ENCODE assay signal across 9 cellular contexts in genomic region chr4:1604706-1605205, GRCh38.
A peak's percentile ranks its signal among the peaks of the same experiment; 100 is the strongest.
DNase-seq lines count a peak whose midpoint lies in the region; ATAC-seq, FAIRE-seq and TF ChIP-seq lines count a peak whose summit lies in the region.
"Had no signal": no experiment of that assay in that cellular context is flagged by ENCODE, and none has a peak within 500 bp of the region (broad histone marks: within the 10 kb centered on the region; RNA-seq: fewer than 3 reads in every experiment).

No MANE protein-coding gene starts in this region.

- H3K9me3 ChIP-seq in OCI-LY3 (ENCODE audit: insufficient read depth, low read length) (no peaks in the 10 kb centered on the region), gastroesophageal sphincter (no peaks in the 10 kb centered on the region)

- no peak for TF ChIP-seq POLR2A in gastroesophageal sphincter (IDR thresholded peaks at IDR 0.05)

- H3K27ac ChIP-seq in OCI-LY3 (ENCODE audit: low read length) (no peak overlapping the region), gastroesophageal sphincter (no peak overlapping the region)

- H3K4me1 ChIP-seq in OCI-LY3 (ENCODE audit: low read length): no peaks in the 10 kb centered on the region
- no peaks in the 10 kb centered on the region for H3K4me1 ChIP-seq in gastroesophageal sphincter

- peaks cover 2% of the 10 kb centered on the region for H3K27me3 Mint-ChIP-seq in chondrocyte (ENCODE audit: low read depth)

- peak overlapping the region; percentile 57 for H3K4me2 ChIP-seq in OCI-LY3 (ENCODE audit: low read length)

- no peak for FAIRE-seq in D721Med (lab: Jason Lieb, UNC)
- FAIRE-seq: kidney had no signal

- no peak overlapping the region for H3K4me3 Mint-ChIP-seq in chondrocyte (ENCODE audit: unreplicated experiment)

- peaks cover 3% of the 10 kb centered on the region for H3K4me1 Mint-ChIP-seq in chondrocyte (ENCODE audit: low read depth)

- no peak overlapping the region for H3K27ac Mint-ChIP-seq in chondrocyte (ENCODE audit: unreplicated experiment)

- H3K9me3 Mint-ChIP-seq in chondrocyte (ENCODE audit: low read depth): no peaks in the 10 kb centered on the region

- H3K79me2 ChIP-seq in OCI-LY3 (ENCODE audit: low read length): no peaks in the 10 kb centered on the region

- H3K9ac ChIP-seq in OCI-LY3 (ENCODE audit: low read length): no peak overlapping the region

- no peaks in the 10 kb centered on the region for H3K36me3 Mint-ChIP-seq in chondrocyte (ENCODE audit: low read depth)

- peak overlapping the region; percentile 56 for H3K4me3 ChIP-seq in OCI-LY3 (ENCODE audit: low read length)
- no peak overlapping the region for H3K4me3 ChIP-seq in gastroesophageal sphincter

- peak; percentile 57 for ATAC-seq in activated CD4-positive, CD25-positive, alpha-beta regulatory T cell treated with anti-CD3 and anti-CD28 coated beads, Interleukin-2, amount 50 U/mL, for 24 hours
- ATAC-seq in gastroesophageal sphincter: no peak

- no peaks in the 10 kb centered on the region for H3K36me3 ChIP-seq in OCI-LY3 (replicated peaks; ENCODE audit: low read depth, low read length)
- no peaks in the 10 kb centered on the region for H3K36me3 ChIP-seq in gastroesophageal sphincter

- H3K27me3 ChIP-seq in OCI-LY3 (ENCODE audit: low read depth, low read length) (no peaks in the 10 kb centered on the region), gastroesophageal sphincter (peaks cover 94% of the 10 kb centered on the region)

- H4K20me1 ChIP-seq in OCI-LY3 (ENCODE audit: insufficient read depth, low read length): no peaks in the 10 kb centered on the region

- 40% methylated on average over 2 of the region's 19 CpGs; no CpG with 5 or more reads in 1 of the 2 donors for WGBS in gastroesophageal sphincter (ENCODE audit: low coverage in 1 of 2), 2 donors

- DNase-seq in activated CD4-positive, CD25-positive, alpha-beta regulatory T cell treated with anti-CD3 and anti-CD28 coated beads, Interleukin-2, amount 50 U/mL, for 72 hours: no peak
- DNase-seq in chondrocyte (ENCODE audit: low spot score) (peak; percentile 85), OCI-M1 (lab: John Stamatoyannopoulos, UW) (no peak), D721Med (ENCODE audit: insufficient read length, low spot score) (no peak)
- peak; percentile 17 for DNase-seq in stimulated activated CD8-positive, alpha-beta memory T cell treated with anti-CD3 and anti-CD28 coated beads, Interleukin-12 subunit alpha, Interleukin-12 subunit beta, amount 100 ng/mL, for 1 hour (ENCODE audit: low read depth)

- no peak overlapping the region for H2AFZ ChIP-seq in OCI-LY3 (ENCODE audit: low read depth, low read length)

- TF ChIP-seq EP300 in gastroesophageal sphincter (IDR thresholded peaks at IDR 0.05): no peak

- TF ChIP-seq CTCF in OCI-LY3 (IDR thresholded peaks at IDR 0.05; ENCODE audit: low read depth, low read length) (peak; percentile 12), chondrocyte (IDR thresholded peaks at IDR 0.05) (no peak), gastroesophageal sphincter (IDR thresholded peaks at IDR 0.05) (no peak), D721Med (IDR thresholded peaks at IDR 0.05; ENCODE audit: insufficient read depth, missing control alignments) (no peak)

Comparison
In these comparisons a context has a peak if more than half of its experiments do, and no peak if none do; other contexts are left out.
1. DNase-seq: peak in chondrocyte (single experiment) and stimulated activated CD8-positive, alpha-beta memory T cell treated with anti-CD3 and anti-CD28 coated beads, Interleukin-12 subunit alpha, Interleukin-12 subunit beta, amount 100 ng/mL, for 1 hour (single experiment); none in activated CD4-positive, CD25-positive, alpha-beta regulatory T cell treated with anti-CD3 and anti-CD28 coated beads, Interleukin-2, amount 50 U/mL, for 72 hours (single experiment), OCI-M1 (single experiment) and D721Med (single experiment).